ENCODE assay signal across 8 cellular contexts in the genomic region with DNA sequence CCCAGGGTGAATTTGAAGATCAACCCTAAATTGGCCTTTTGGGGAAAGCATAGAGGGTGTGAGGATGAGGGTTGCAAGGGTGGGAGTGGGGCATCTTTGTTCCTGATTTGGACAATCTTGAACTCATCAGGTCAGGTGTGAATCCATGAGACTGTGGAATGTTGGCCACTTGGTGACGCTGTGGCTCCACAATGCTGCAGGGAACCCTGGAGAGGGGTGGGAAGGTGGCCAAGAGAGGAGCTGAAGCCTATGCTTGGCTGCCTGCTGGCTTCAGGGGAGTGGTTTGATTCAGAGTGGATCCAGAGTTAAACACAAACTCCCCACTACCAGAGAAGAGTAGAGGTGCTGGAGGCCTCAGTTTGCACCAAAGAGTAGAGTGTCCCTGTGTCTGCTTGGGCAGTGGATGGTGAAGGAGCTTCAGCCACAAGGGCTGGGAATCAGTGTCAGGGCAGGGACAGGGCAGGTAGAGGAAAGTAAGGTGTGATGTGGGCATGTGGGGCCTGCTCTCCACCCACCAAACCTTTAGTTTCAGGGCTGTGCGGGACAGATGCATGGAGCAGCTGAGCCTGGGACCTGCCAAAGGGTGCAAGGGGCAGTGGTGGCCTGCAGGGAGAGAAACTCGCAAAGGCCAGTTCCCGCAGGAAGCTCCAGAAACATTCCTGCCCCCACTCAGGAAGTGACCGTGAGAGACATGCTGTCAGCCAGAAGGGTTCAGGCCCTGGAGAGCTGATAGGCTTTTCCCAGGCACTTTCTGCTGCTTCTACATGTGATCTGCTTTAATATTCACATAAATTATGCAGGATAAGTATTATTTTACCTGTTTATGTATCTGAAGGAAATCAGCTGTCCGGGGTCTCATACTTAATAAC.
DNase-seq lines count a peak whose midpoint lies in the region; ATAC-seq and TF ChIP-seq lines count a peak whose summit lies in the region.

No MANE protein-coding gene starts in this region.

- no peaks in the 10 kb centered on the region for H3K27me3 ChIP-seq in Panc1 (ENCODE audit: control insufficient read depth, insufficient read depth, low read length)

- BruUV-seq in Panc1 (replicated peaks; lab: Mats Ljungman, UMichigan), result no TSS peak

- CTCF ChIA-PET in Panc1 (lab: Charles Lee), result no interaction called here

- intact Hi-C loops in Panc1 (cut with micrococcal nuclease; ENCODE audit: unreplicated experiment), result no loop called here

- TF ChIP-seq CTCF in GM12874 (IDR thresholded peaks at IDR 0.05; ENCODE audit: insufficient read depth, low read depth, low read length) (0 out of 2 replicates have a peak, but pooled peaks have one; percentile 20), Panc1 (IDR thresholded peaks at IDR 0.05) (peak; percentile 19; the same call in 1 of the 2 replicates), glutamatergic neuron (IDR thresholded peaks at IDR 0.05; ENCODE audit: partially characterized antibody, unreplicated experiment) (peak; percentile 64)

- H3K4me3 ChIP-seq in Panc1 (ENCODE audit: low read depth in 2 of 2, low read length in 2 of 2), result no peak overlapping the region

- peaks cover 2% of the 10 kb centered on the region for H3K27me3 Mint-ChIP-seq in glutamatergic neuron (ENCODE audit: unreplicated experiment)

- no peaks in the 10 kb centered on the region for H3K36me3 Mint-ChIP-seq in glutamatergic neuron (ENCODE audit: unreplicated experiment)

- ATAC-seq in Panc1 (0 out of 2 replicates have a peak, but pooled peaks have one; percentile 38), GM21381 (IDR thresholded peaks at IDR 0.05; ENCODE audit: unreplicated experiment) (no peak)

- peak overlapping the region; percentile 50 for H3K27ac Mint-ChIP-seq in glutamatergic neuron (ENCODE audit: unreplicated experiment)

- DNase-seq in ACHN (peak; percentile 87), Panc1 (ENCODE audit: low read depth, low spot score) (no peak), glutamatergic neuron (peak; percentile 88), MV-4-11 (lab: John Stamatoyannopoulos, UW) (no peak), NAMALWA (ENCODE audit: low spot score) (no peak), T1000 (lab: John Stamatoyannopoulos, UW) (no peak)

- H3K9me3 ChIP-seq in Panc1 (ENCODE audit: control insufficient read depth, insufficient read depth, low read depth, low read length), result no peaks in the 10 kb centered on the region

- POLR2A ChIA-PET in Panc1 (lab: Charles Lee), result no interaction called here

- peaks cover 33% of the 10 kb centered on the region for H3K4me1 Mint-ChIP-seq in glutamatergic neuron (ENCODE audit: low read depth, unreplicated experiment)

- H3K36me3 ChIP-seq in Panc1 (ENCODE audit: control insufficient read depth, insufficient read depth, low read length), result no peaks in the 10 kb centered on the region

- H3K27ac ChIP-seq in Panc1 (ENCODE audit: low read length), result no peak overlapping the region

- H3K9me3 Mint-ChIP-seq in glutamatergic neuron (ENCODE audit: unreplicated experiment), result no peaks in the 10 kb centered on the region

- no peak overlapping the region for H3K4me3 Mint-ChIP-seq in glutamatergic neuron (ENCODE audit: unreplicated experiment)

- in situ Hi-C loops in ACHN (cut with HindIII; ENCODE audit: low pct_ligation_motif_present, low pct_unique_long_range_greater_than_20kb, low sequenced_read_pairs) (no loop called here), Panc1 (cut with HindIII; ENCODE audit: low pct_unique_long_range_greater_than_20kb, low sequenced_read_pairs) (no loop called here)

- no peaks in the 10 kb centered on the region for H3K4me1 ChIP-seq in Panc1 (ENCODE audit: control insufficient read depth, insufficient read depth, low read length)

Comparison
In these comparisons a context has a peak if more than half of its experiments do, and no peak if none do; other contexts are left out.
1. DNase-seq: peak in ACHN (single experiment) and glutamatergic neuron (single experiment); none in Panc1 (single experiment), MV-4-11 (single experiment), NAMALWA (single experiment) and T1000 (single experiment).
2. Peak in every context shown above with its lines, with median percentiles within 50 percentile points of each other: CTCF ChIP-seq.